27 cellular contexts compared by ENCODE assay signal in genomic region chr3:190192807-190193206, GRCh38.
"Had no signal": no experiment of that assay in that cellular context is flagged by ENCODE, and none has a peak within 500 bp of the region (broad histone marks: within the 10 kb centered on the region; RNA-seq: fewer than 3 reads in every experiment).

No MANE protein-coding gene starts in this region.

- H2AFZ ChIP-seq: parathyroid adenoma had no signal

- H3K4me3 ChIP-seq: esophagus muscularis mucosa, left ventricle myocardium inferior, lung, psoas muscle, sigmoid colon, stomach, thyroid gland, upper lobe of left lung, vagina had no signal

- H3K4me1 ChIP-seq: esophagus muscularis mucosa, left ventricle myocardium inferior, parathyroid adenoma, psoas muscle, thyroid gland, upper lobe of left lung, vagina had no signal

- H3K9ac ChIP-seq: parathyroid adenoma had no signal

- H3K4me3 Mint-ChIP-seq: activated CD4-positive, alpha-beta T cell treated with anti-CD3 and anti-CD28 coated beads, Interleukin-2, amount 10 ng/mL, durations not matched to agents 7 days and 5 days; activated CD8-positive, alpha-beta T cell treated with anti-CD3 and anti-CD28 coated beads for 36 hours; activated naive CD4-positive, alpha-beta T cell treated with anti-CD3 and anti-CD28 coated beads, Interleukin-2, amount 50 U/mL, for 24 hours; activated naive CD8-positive, alpha-beta T cell treated with anti-CD3 and anti-CD28 coated beads, Interleukin-2, amount 50 U/mL, for 24 hours; activated T-cell treated with anti-CD3 and anti-CD28 coated beads, Interleukin-2, amount 50 U/mL, for 4 hours; activated T-helper 17 cell treated with anti-CD3 and anti-CD28 coated beads, Interleukin-2, amount 50 U/mL, for 72 hours; dendritic cell treated with granulocyte-macrophage colony-stimulating factor and Interleukin-4, amounts not matched to agents 40 ng/mL and 50 ng/mL, for 4 days; nephron; stimulated activated memory B cell treated with anti-CD40 and anti-IgM and Interleukin-4, amounts not matched to agents 10 μg/mL and 1 μg/mL and 100 μg/mL, for 72 hours had no signal

- H3K4me1 Mint-ChIP-seq: activated CD4-positive, alpha-beta T cell treated with anti-CD3 and anti-CD28 coated beads, Interleukin-2, amount 10 ng/mL, durations not matched to agents 7 days and 5 days; activated naive CD4-positive, alpha-beta T cell treated with anti-CD3 and anti-CD28 coated beads, Interleukin-2, amount 50 U/mL, for 24 hours; activated T-helper 17 cell treated with anti-CD3 and anti-CD28 coated beads, Interleukin-2, amount 50 U/mL, for 72 hours; stimulated activated memory B cell treated with anti-CD40 and anti-IgM and Interleukin-4, amounts not matched to agents 10 μg/mL and 1 μg/mL and 100 μg/mL, for 72 hours had no signal

- H3K27ac ChIP-seq: esophagus muscularis mucosa, left ventricle myocardium inferior, neutrophil, parathyroid adenoma, psoas muscle, stomach, thyroid gland, upper lobe of left lung, vagina had no signal

- H3K36me3 ChIP-seq: esophagus muscularis mucosa, left ventricle myocardium inferior, neutrophil, sigmoid colon, stomach, thyroid gland, upper lobe of left lung, vagina had no signal

- H3K27ac Mint-ChIP-seq: activated CD4-positive, alpha-beta T cell treated with anti-CD3 and anti-CD28 coated beads, Interleukin-2, amount 10 ng/mL, durations not matched to agents 7 days and 5 days; activated CD8-positive, alpha-beta T cell treated with anti-CD3 and anti-CD28 coated beads for 36 hours; activated naive CD4-positive, alpha-beta T cell treated with anti-CD3 and anti-CD28 coated beads, Interleukin-2, amount 50 U/mL, for 24 hours; activated naive CD8-positive, alpha-beta T cell treated with anti-CD3 and anti-CD28 coated beads, Interleukin-2, amount 50 U/mL, for 24 hours; activated T-helper 17 cell treated with anti-CD3 and anti-CD28 coated beads, Interleukin-2, amount 50 U/mL, for 72 hours; dendritic cell treated with granulocyte-macrophage colony-stimulating factor and Interleukin-4, amounts not matched to agents 40 ng/mL and 50 ng/mL, for 4 days; nephron; stimulated activated memory B cell treated with anti-CD40 and anti-IgM and Interleukin-4, amounts not matched to agents 10 μg/mL and 1 μg/mL and 100 μg/mL, for 72 hours had no signal

- H3K9me3 ChIP-seq: esophagus muscularis mucosa, left ventricle myocardium inferior, neutrophil, psoas muscle, sigmoid colon, stomach, thyroid gland, upper lobe of left lung, vagina had no signal

- DNase-seq: activated CD4-positive, alpha-beta T cell treated with anti-CD3 and anti-CD28 coated beads, Interleukin-2, amount 10 ng/mL, durations not matched to agents 7 days and 5 days; activated CD4-positive, CD25-positive, alpha-beta regulatory T cell treated with anti-CD3 and anti-CD28 coated beads, Interleukin-2, amount 50 U/mL, for 72 hours; activated naive CD8-positive, alpha-beta T cell treated with anti-CD3 and anti-CD28 coated beads, Interleukin-2, amount 50 U/mL, for 24 hours; activated T-cell treated with anti-CD3 and anti-CD28 coated beads, Interleukin-2, amount 50 U/mL, for 4 hours; central memory CD4-positive, alpha-beta T cell; effector CD4-positive, alpha-beta T cell; islet precursor cell; left ventricle myocardium inferior; psoas muscle; sigmoid colon; small intestine; stimulated activated CD4-positive, alpha-beta T cell treated with anti-CD3 and anti-CD28 coated beads, Interleukin-4, amount 100 ng/mL, for 24 hours; stomach; T1000; thyroid gland; upper lobe of left lung had no signal

- H3K9me3 Mint-ChIP-seq: activated CD4-positive, alpha-beta T cell treated with anti-CD3 and anti-CD28 coated beads, Interleukin-2, amount 10 ng/mL, durations not matched to agents 7 days and 5 days; activated CD8-positive, alpha-beta T cell treated with anti-CD3 and anti-CD28 coated beads for 36 hours; activated naive CD4-positive, alpha-beta T cell treated with anti-CD3 and anti-CD28 coated beads, Interleukin-2, amount 50 U/mL, for 24 hours; activated naive CD8-positive, alpha-beta T cell treated with anti-CD3 and anti-CD28 coated beads, Interleukin-2, amount 50 U/mL, for 24 hours; activated T-cell treated with anti-CD3 and anti-CD28 coated beads, Interleukin-2, amount 50 U/mL, for 4 hours; activated T-helper 17 cell treated with anti-CD3 and anti-CD28 coated beads, Interleukin-2, amount 50 U/mL, for 72 hours; dendritic cell treated with granulocyte-macrophage colony-stimulating factor and Interleukin-4, amounts not matched to agents 40 ng/mL and 50 ng/mL, for 4 days; nephron; stimulated activated memory B cell treated with anti-CD40 and anti-IgM and Interleukin-4, amounts not matched to agents 10 μg/mL and 1 μg/mL and 100 μg/mL, for 72 hours had no signal

- ATAC-seq: activated T-helper 17 cell treated with anti-CD3 and anti-CD28 coated beads, Interleukin-2, amount 50 U/mL, for 72 hours; psoas muscle; stimulated activated memory B cell treated with anti-CD40 and anti-IgM and Interleukin-4, amounts not matched to agents 10 μg/mL and 1 μg/mL and 100 μg/mL, for 72 hours had no signal

- H3K79me2 ChIP-seq: parathyroid adenoma had no signal

- H3K36me3 Mint-ChIP-seq: activated naive CD4-positive, alpha-beta T cell treated with anti-CD3 and anti-CD28 coated beads, Interleukin-2, amount 50 U/mL, for 24 hours; stimulated activated memory B cell treated with anti-CD40 and anti-IgM and Interleukin-4, amounts not matched to agents 10 μg/mL and 1 μg/mL and 100 μg/mL, for 72 hours had no signal

- H3K27me3 ChIP-seq: esophagus muscularis mucosa, neutrophil, sigmoid colon, stomach, thyroid gland, upper lobe of left lung, vagina had no signal

- H3K27me3 Mint-ChIP-seq: activated naive CD4-positive, alpha-beta T cell treated with anti-CD3 and anti-CD28 coated beads, Interleukin-2, amount 50 U/mL, for 24 hours; stimulated activated memory B cell treated with anti-CD40 and anti-IgM and Interleukin-4, amounts not matched to agents 10 μg/mL and 1 μg/mL and 100 μg/mL, for 72 hours had no signal
